In the genomic region with DNA sequence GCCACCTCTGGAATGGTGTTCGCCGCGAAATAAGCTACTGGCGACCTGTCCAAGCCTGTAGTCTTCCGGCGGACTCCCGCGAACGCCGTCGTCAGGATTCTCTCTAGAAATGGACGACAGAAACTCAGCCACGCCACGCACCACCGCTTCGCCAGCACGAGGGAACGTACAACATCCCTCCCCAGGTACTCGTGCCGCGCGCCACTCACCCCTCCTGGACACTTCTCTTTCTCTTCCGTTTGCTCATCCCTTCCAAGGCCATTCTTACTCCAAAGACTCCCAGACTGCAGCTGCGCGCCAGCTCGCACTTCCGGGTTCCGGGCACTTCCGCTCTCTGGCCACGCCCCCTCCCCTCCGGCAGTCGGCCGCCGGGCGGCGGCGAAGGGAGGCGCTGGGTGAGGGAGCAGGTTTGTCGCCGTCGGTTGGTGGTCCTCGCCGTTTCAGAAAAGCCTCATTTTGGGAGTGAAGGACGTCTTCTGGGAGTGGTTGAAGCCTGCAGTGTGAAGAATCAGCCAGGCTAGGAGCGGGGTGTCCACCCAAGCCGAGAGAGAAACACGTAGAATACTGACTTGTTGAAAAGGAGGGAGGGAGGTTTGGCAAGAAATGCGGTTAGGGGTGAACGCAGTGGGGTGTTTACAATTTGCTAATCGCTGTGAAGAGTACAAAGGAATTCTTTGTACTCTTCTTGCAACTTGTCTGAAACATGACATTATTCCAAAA, we compare ENCODE assay signal across 8 cellular contexts. TPM values are rescaled to one million over a fixed set of nuclear protein-coding genes. Genes with fewer than 3 reads are reported as not detected.
A peak's percentile ranks its signal among the peaks of the same experiment; 100 is the strongest.
DNase-seq lines count a peak whose midpoint lies in the region; ATAC-seq and TF ChIP-seq lines count a peak whose summit lies in the region.

RBM34 (minus strand) TSS at position 286 of the 720 bp plus-strand sequence; CDS start at position 262, 24 bp downstream.

- DNase-seq in AG04450 (ENCODE audit: low read depth, low spot score) = peak; percentile 74
- peak; percentile 46 for DNase-seq in NCI-H2196 treated with DMSO at 0.1 percent for 48 hours (lab: John Stamatoyannopoulos, UW; ENCODE audit: unreplicated experiment)
- peak; percentile 88 to 94 for DNase-seq in T47D (ENCODE audit: low read depth in 1 of 2, low spot score in 1 of 2)

- POLR2A ChIA-PET in AG04450 (lab: Yijun Ruan, JAX) = interaction anchor here (0.6 to 1.3 kb wide), 7 partner anchors 9 to 811 kb away, joined by 3 to 6 read pairs (median 4); no protein-coding TSS in a partner anchor

- H3K27me3 ChIP-seq in AG04450 (ENCODE audit: control insufficient read depth, insufficient read depth, low read length) (no peaks in the 10 kb centered on the region), skeletal muscle tissue (ENCODE audit: control insufficient read depth in 3 of 3, insufficient read depth in 3 of 3, low read length in 3 of 3) (no peaks in the 10 kb centered on the region)

- peaks cover 8 to 15% (median 10%) of the 10 kb centered on the region in 3 donors for H3K4me1 ChIP-seq in skeletal muscle tissue (ENCODE audit: control insufficient read depth in 3 of 3, insufficient read depth in 3 of 3, low read length in 3 of 3)

- H3K4me3 ChIP-seq in AG04450 (ENCODE audit: low read depth, low read length) = peak within 1 kb of the TSS; percentile 97
- H3K4me3 ChIP-seq in iPS-18c (ENCODE audit: insufficient read depth, low read depth, low read length) = peak within 1 kb of the TSS; percentile 69
- peak within 1 kb of the TSS; percentile 75 to 99 (median 98) for H3K4me3 ChIP-seq in skeletal muscle tissue (ENCODE audit: low read length in 3 of 3)

- peak; percentile 26 for TF ChIP-seq CTCF in AG04450 (IDR thresholded peaks at IDR 0.05; ENCODE audit: low read depth, low read length)
- TF ChIP-seq CTCF in VCaP (conservative IDR thresholded peaks at IDR 0.05) = no peak

- ATAC-seq in GM18873 (IDR thresholded peaks at IDR 0.05; ENCODE audit: low FRiP score, unreplicated experiment) (peak; percentile 86), HG03135 (IDR thresholded peaks at IDR 0.05; ENCODE audit: unreplicated experiment) (peak; percentile 96)

- in situ Hi-C loops in T47D (cut with HindIII; ENCODE audit: low pct_unique_long_range_greater_than_20kb, low sequenced_read_pairs) = no loop called here

- CTCF ChIA-PET in AG04450 (lab: Charles Lee) = interaction anchor here (0.6 to 3.2 kb wide), 3 partner anchors 16 to 674 kb away, joined by 3 to 16 read pairs (median 3); no protein-coding TSS in a partner anchor

- no peaks in the 10 kb centered on the region for H3K9me3 ChIP-seq in AG04450 (ENCODE audit: control insufficient read depth, insufficient read depth, low read length)
- no peaks in the 10 kb centered on the region for H3K9me3 ChIP-seq in iPS-18c (ENCODE audit: control insufficient read depth, insufficient read depth, low read length)
- H3K9me3 ChIP-seq in skeletal muscle tissue (ENCODE audit: control insufficient read depth in 3 of 3, low read length in 3 of 3) = no peaks in the 10 kb centered on the region

- H3K9ac ChIP-seq in skeletal muscle tissue (ENCODE audit: low read depth in 1 of 3, low read length in 3 of 3) = peak within 1 kb of the TSS; percentile 79 to 97 (median 93)

- H3K27ac ChIP-seq in AG04450 (ENCODE audit: low read depth, low read length) = peak within 1 kb of the TSS; percentile 82
- peak within 1 kb of the TSS; percentile 83 for H3K27ac ChIP-seq in VCaP
- peak within 1 kb of the TSS; percentile 70 for H3K27ac ChIP-seq in skeletal muscle tissue (ENCODE audit: low read depth, low read length)

- H3K36me3 ChIP-seq in skeletal muscle tissue (ENCODE audit: control insufficient read depth in 3 of 3, insufficient read depth in 3 of 3, low read length in 3 of 3) = peaks cover 11 to 21% (median 19%) of the 10 kb centered on the region in 3 donors

RNA-seq across cellular contexts. Expression of gene RBM34, which starts in this region (rescaled TPM):
- polyA plus RNA-seq in AG04450 (2011; rRNA removed) = 32.3 and 47.0 TPM in 2 replicates
- polyA minus RNA-seq in AG04450 (2011; rRNA and poly(A)+ RNA removed) = 25.4 and 26.2 TPM in 2 replicates
- 24.5 TPM for total RNA-seq in skeletal muscle tissue

Comparison
In these comparisons a context has a peak if more than half of its experiments do, and no peak if none do; other contexts are left out.
1. Peak in every context shown above with its lines: DNase-seq, ATAC-seq, H3K4me3 ChIP-seq and H3K27ac ChIP-seq.